In the genomic region with DNA sequence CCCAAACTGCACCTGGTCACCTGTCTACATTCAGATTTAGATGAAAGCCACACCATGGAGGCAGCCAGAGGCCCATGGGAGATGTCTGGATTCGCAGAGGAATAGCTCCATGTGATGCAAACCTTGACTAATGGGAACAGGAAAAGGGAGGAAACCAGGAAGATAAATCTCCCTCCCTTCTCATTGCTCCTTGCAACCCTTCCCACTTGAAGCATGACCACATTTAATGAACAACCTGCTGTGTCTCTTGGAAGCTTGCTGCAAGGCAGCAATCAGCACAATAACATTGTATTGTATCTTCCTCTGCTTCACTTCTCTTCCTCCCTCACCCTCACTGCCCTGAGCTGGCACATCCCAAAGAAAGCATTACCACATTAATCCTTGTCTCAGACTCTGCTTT, we compare ENCODE assay signal across 28 cellular contexts. TPM values are rescaled to one million over a fixed set of nuclear protein-coding genes. Genes with fewer than 3 reads are reported as not detected.
DNase-seq lines count a peak whose midpoint lies in the region; ATAC-seq, FAIRE-seq and TF ChIP-seq lines count a peak whose summit lies in the region.
"Had no signal": no experiment of that assay in that cellular context is flagged by ENCODE, and none has a peak within 500 bp of the region (broad histone marks: within the 10 kb centered on the region; RNA-seq: fewer than 3 reads in every experiment).

No MANE protein-coding gene starts in this region.

- no peak overlapping the region for H2AK5ac ChIP-seq in H1 (ENCODE audit: low read depth, low read length)

- H3K56ac ChIP-seq in H1 (replicated peaks; ENCODE audit: insufficient read length, low read depth, low read length) = no peak overlapping the region

- H2BK20ac ChIP-seq in H1 (ENCODE audit: low read length) = 0 out of 2 replicates have a peak overlapping the region, but pooled peaks have one; percentile 55

- no peak for TF ChIP-seq RAD21 in H1 (IDR thresholded peaks at IDR 0.05 in 1 of 2, conservative IDR thresholded peaks at IDR 0.05 in 1 of 2; ENCODE audit: low read depth in 2 of 2, low read length in 2 of 2)

- no peak overlapping the region for H2BK12ac ChIP-seq in H1 (ENCODE audit: low read depth, low read length)

- H4K5ac ChIP-seq in H1 (ENCODE audit: insufficient read length, low read depth, low read length) = no peak overlapping the region

- H3K4me2 ChIP-seq in H1 (ENCODE audit: insufficient read depth in 1 of 2, low read depth in 2 of 2, low read length in 2 of 2) = no peak overlapping the region
- H3K4me2 ChIP-seq: hepatocyte had no signal

- no peaks in the 10 kb centered on the region for H3K36me3 ChIP-seq in H1 (ENCODE audit: control insufficient read depth in 2 of 4, insufficient read depth in 4 of 4, low read length in 3 of 4)
- no peaks in the 10 kb centered on the region for H3K36me3 ChIP-seq in mucosa of descending colon (ENCODE audit: low read depth)
- H3K36me3 ChIP-seq: colonic mucosa had no signal

- no peak overlapping the region for H3K4ac ChIP-seq in H1 (replicated peaks; ENCODE audit: insufficient read length, low read depth, low read length)

- no peak overlapping the region for H2BK15ac ChIP-seq in H1 (ENCODE audit: low read length)

- no peaks in the 10 kb centered on the region for H3K79me1 ChIP-seq in H1 (ENCODE audit: low read depth, low read length)

- peak; percentile 39 for DNase-seq in AG10803 (ENCODE audit: low read depth)
- DNase-seq in M059J (ENCODE audit: low read depth) = peak; percentile 30
- DNase-seq in H1 (ENCODE audit: low read depth in 1 of 2, low spot score in 2 of 2) = no peak
- DNase-seq in mucosa of descending colon = no peak
- no peak for DNase-seq in HEK293T (ENCODE audit: extremely low spot score)
- DNase-seq in activated CD8-positive, alpha-beta memory T cell treated with anti-CD3 and anti-CD28 coated beads for 24 hours = no peak
- DNase-seq in dermis blood vessel endothelial cell = no peak
- no peak for DNase-seq in NK-92 treated with Interleukin-12 subunit alpha and Interleukin-12 subunit beta, amount 100 ng/mL, for 24 hours (lab: John Stamatoyannopoulos, UW)
- DNase-seq: activated CD4-positive, alpha-beta T cell treated with anti-CD3 and anti-CD28 coated beads for 4 hours; activated CD8-positive, alpha-beta memory T cell treated with anti-CD3 and anti-CD28 coated beads, Interleukin-2, amount 10 ng/mL, durations not matched to agents 7 days and 5 days; body of pancreas; CD4-positive, alpha-beta T cell; colonic mucosa; DMS153; endodermal cell; GDM1; H7; Kasumi-1; naive thymus-derived CD8-positive, alpha-beta T cell; NCI-H1092; NCI-H526 treated with DMSO at 0.1 percent for 48 hours; Right ventricle myocardium superior; T-cell had no signal

- H3K18ac ChIP-seq in H1 (ENCODE audit: extremely low read depth, low read length) = no peak overlapping the region

- H3K14ac ChIP-seq in H1 (ENCODE audit: insufficient read length) = no peak overlapping the region

- H4K91ac ChIP-seq in H1 (replicated peaks; ENCODE audit: insufficient read length, low read length) = no peak overlapping the region

- peak overlapping the region; percentile 28; the same call in 1 of the 2 replicates for H2AFZ ChIP-seq in H1 (ENCODE audit: low read length)
- H2AFZ ChIP-seq: hepatocyte, parathyroid adenoma had no signal

- H4K8ac ChIP-seq in H1 (ENCODE audit: extremely low read depth, insufficient read depth, low read length) = no peak overlapping the region

- FAIRE-seq in H1 (lab: Jason Lieb, UNC) = no peak

- H3K9ac ChIP-seq in H1 (replicated peaks in 1 of 4; ENCODE audit: extremely low read depth in 1 of 4, low read depth in 3 of 4, low read length in 3 of 4) = no peak overlapping the region
- H3K9ac ChIP-seq: parathyroid adenoma had no signal

- H3K79me2 ChIP-seq in H1 (ENCODE audit: control insufficient read depth in 1 of 2, insufficient read depth in 2 of 2, low read length in 2 of 2) = no peaks in the 10 kb centered on the region
- H3K79me2 ChIP-seq: hepatocyte, parathyroid adenoma had no signal

- H2BK5ac ChIP-seq in H1 (ENCODE audit: low read depth, low read length) = no peak overlapping the region

- no peak overlapping the region for H3K27ac ChIP-seq in H1 (ENCODE audit: low read depth, low read length)
- H3K27ac ChIP-seq: colonic mucosa, hepatocyte, parathyroid adenoma had no signal

- intact Hi-C loops in mucosa of descending colon (cut with DNase I, micrococcal nuclease) = no loop called here

- H3K27me3 ChIP-seq in H1 (replicated peaks in 1 of 4; ENCODE audit: control insufficient read depth in 3 of 4, extremely low read depth in 1 of 4, insufficient read depth in 3 of 4, low read length in 3 of 4) = peaks cover 0 to 4% (median 1%) of the 10 kb centered on the region in 4 experiments; a peak in 1 of 7 replicates
- H3K27me3 ChIP-seq: body of pancreas, colonic mucosa, hepatocyte had no signal

- POLR2A ChIA-PET in H1 (lab: Charles Lee; ENCODE audit: partially characterized antibody) (interaction anchor here (0.6 kb wide), 1 partner anchor 532 kb away, joined by 4 read pairs; no protein-coding TSS in a partner anchor), HEK293T (lab: Yijun Ruan, JAX) (no interaction called here)

- no peaks in the 10 kb centered on the region for H4K20me1 ChIP-seq in H1 (replicated peaks in 1 of 2; ENCODE audit: control insufficient read depth in 1 of 2, insufficient read depth in 2 of 2, low read length in 2 of 2)

- H3K4me1 ChIP-seq in H1 (replicated peaks in 1 of 4; ENCODE audit: control insufficient read depth in 3 of 4, insufficient read depth in 4 of 4, low read length in 3 of 4) (peaks cover 0 to 4% (median 2%) of the 10 kb centered on the region in 4 experiments; a peak in 2 of 7 replicates), mucosa of descending colon (ENCODE audit: low read depth) (peaks cover 4% of the 10 kb centered on the region)
- H3K4me1 ChIP-seq: colonic mucosa, parathyroid adenoma had no signal

- TF ChIP-seq EP300 in H1 (IDR thresholded peaks at IDR 0.05; ENCODE audit: borderline replicate concordance in 1 of 2, low read depth in 2 of 2, low read length in 2 of 2) = no peak

- CTCF ChIA-PET in H1 (lab: Charles Lee; ENCODE audit: partially characterized antibody) (interaction anchor here (0.7 to 1.6 kb wide), 3 partner anchors 27 to 163 kb away, joined by 3 to 4 read pairs (median 3); no protein-coding TSS in a partner anchor), HEK293T (lab: Yijun Ruan, JAX) (no interaction called here)

- H3K4me3 ChIP-seq in AG10803 (ENCODE audit: low read length) = no peak overlapping the region
- H3K4me3 ChIP-seq in H1 (ENCODE audit: extremely low read depth in 1 of 4, insufficient read depth in 2 of 4, low read depth in 3 of 4, low read length in 4 of 4) = no peak overlapping the region
- no peak overlapping the region for H3K4me3 ChIP-seq in mucosa of descending colon
- H3K4me3 ChIP-seq: body of pancreas, colonic mucosa, hepatocyte had no signal

- H2BK120ac ChIP-seq in H1 (replicated peaks; ENCODE audit: low read depth, low read length) = no peak overlapping the region

- TF ChIP-seq POLR2A in H1 (IDR thresholded peaks at IDR 0.05; ENCODE audit: control extremely low read depth in 1 of 2, low read depth in 2 of 2, low read length in 2 of 2) = no peak

- H3K23ac ChIP-seq in H1 (ENCODE audit: insufficient read length) = no peak overlapping the region

- H3K9me3 ChIP-seq in H1 (ENCODE audit: insufficient read depth in 2 of 2, low read depth in 1 of 2, low read length in 1 of 2) = no peaks in the 10 kb centered on the region
- H3K9me3 ChIP-seq in mucosa of descending colon = no peaks in the 10 kb centered on the region
- H3K9me3 ChIP-seq: body of pancreas, colonic mucosa had no signal

- no peak for TF ChIP-seq CTCF in AG10803 (conservative IDR thresholded peaks at IDR 0.05; ENCODE audit: low read length)
- no peak for TF ChIP-seq CTCF in H1 (IDR thresholded peaks at IDR 0.05; ENCODE audit: control extremely low read depth in 1 of 3, insufficient read depth in 1 of 3, low read depth in 1 of 3, low read length in 3 of 3)
- TF ChIP-seq CTCF in mucosa of descending colon (IDR thresholded peaks at IDR 0.05) = no peak

- WGBS in H1 (ENCODE audit: extremely low coverage in 1 of 2, insufficient coverage in 1 of 2, insufficient read length in 1 of 2, insufficient replicate concordance in 2 of 2, low coverage in 1 of 2, low lambda C conversion rate in 2 of 2, missing lambda C conversion rate in 1 of 2), 2 experiments = 86% methylated on average over 1 of the region's 1 CpG; no CpG with 5 or more reads in 1 of the 2 experiments

- peak; percentile 69 for ATAC-seq in mucosa of descending colon
- ATAC-seq: activated CD8-positive, alpha-beta memory T cell treated with anti-CD3 and anti-CD28 coated beads, Interleukin-2, amount 10 ng/mL, durations not matched to agents 7 days and 5 days; body of pancreas; naive thymus-derived CD8-positive, alpha-beta T cell; sciatic nerve; stimulated activated effector memory CD8-positive, alpha-beta T cell treated with anti-CD3 and anti-CD28 coated beads, Interleukin-12 subunit alpha, Interleukin-12 subunit beta, amount 100 ng/mL, for 72 hours; T-cell had no signal

- no peaks in the 10 kb centered on the region; the same call in 1 of the 2 replicates for H3K23me2 ChIP-seq in H1 (ENCODE audit: low read depth, low read length)

RNA-seq across cellular contexts. Expression of a gene that starts 42.5 kb away (rescaled TPM):
- 0.37 and 0.64 TPM in 2 replicates for total RNA-seq in M059J (2014; rRNA removed; shearing (Covaris generic))
- total RNA-seq in H1 (2021; fragmentation: NEBNext Ultra II Directional; extraction: Animal tissue kit (Norgen Biotek cat#: 25700)) = not detected in 2 replicates
- polyA plus RNA-seq in H1 (2011; rRNA removed) = not detected in 2 replicates
- polyA plus RNA-seq in H1 (2011; cell fraction: cytosol; rRNA removed) = not detected
- polyA plus RNA-seq in H1 (2011; cell fraction: nucleus; rRNA removed) = not detected
- polyA plus RNA-seq in H1 (2012, experiment 1 of 2) = not detected in 4 replicates
- polyA plus RNA-seq in H1 (2012, experiment 2 of 2) = not detected
- not detected for polyA plus RNA-seq in H1 (2013, experiment 1 of 2)
- not detected for polyA plus RNA-seq in H1 (2013, experiment 2 of 2)
- not detected in 2 replicates for polyA minus RNA-seq in H1 (2011; rRNA and poly(A)+ RNA removed)
- not detected for polyA minus RNA-seq in H1 (2011; cell fraction: cytosol; rRNA and poly(A)+ RNA removed)
- polyA minus RNA-seq in H1 (2011; cell fraction: nucleus; rRNA and poly(A)+ RNA removed) = not detected
- total RNA-seq in mucosa of descending colon (under 1 TPM in 1 of 3 donors, not detected in 2; 0.13 TPM), dermis blood vessel endothelial cell (not detected in 2 replicates)
- total RNA-seq: activated CD8-positive, alpha-beta memory T cell treated with anti-CD3 and anti-CD28 coated beads, Interleukin-2, amount 10 ng/mL, durations not matched to agents 7 days and 5 days; activated T-helper 1 cell treated with anti-CD3 and anti-CD28 coated beads, Interleukin-12 subunit alpha, Interleukin-12 subunit beta, Interleukin-2, Interleukin-4 antibody, amounts not matched to agents 30 ng/mL and 10 ng/mL and 1 ng/mL, durations not matched to agents 14 hours and 24 hours and 36 hours; body of pancreas; CD4-positive, alpha-beta T cell; colonic mucosa; endodermal cell; H7; hepatocyte; naive thymus-derived CD8-positive, alpha-beta T cell; Right ventricle myocardium superior; sciatic nerve; T-cell had no signal
- polyA plus RNA-seq: hepatocyte; naive thymus-derived CD8-positive, alpha-beta T cell had no signal

RNA-seq across cellular contexts. Expression of a gene that starts 44.8 kb away (rescaled TPM):
- total RNA-seq in M059J (2014; rRNA removed; shearing (Covaris generic)) = 2.1 and 5.1 TPM in 2 replicates
- 24.1 and 24.2 TPM in 2 replicates for total RNA-seq in H1 (2021; fragmentation: NEBNext Ultra II Directional; extraction: Animal tissue kit (Norgen Biotek cat#: 25700))
- polyA plus RNA-seq in H1 (2011; rRNA removed) = 20.2 and 34.5 TPM in 2 replicates
- polyA plus RNA-seq in H1 (2011; cell fraction: cytosol; rRNA removed) = 13.2 TPM
- polyA plus RNA-seq in H1 (2011; cell fraction: nucleus; rRNA removed) = 48.7 TPM
- polyA plus RNA-seq in H1 (2012, experiment 1 of 2) = 16.1 to 23.0 TPM (median 21.5 TPM) in 4 replicates
- 17.6 TPM for polyA plus RNA-seq in H1 (2012, experiment 2 of 2)
- polyA plus RNA-seq in H1 (2013, experiment 1 of 2) = 14.5 TPM
- 14.6 TPM for polyA plus RNA-seq in H1 (2013, experiment 2 of 2)
- 25.8 and 33.4 TPM in 2 replicates for polyA minus RNA-seq in H1 (2011; rRNA and poly(A)+ RNA removed)
- 17.4 TPM for polyA minus RNA-seq in H1 (2011; cell fraction: cytosol; rRNA and poly(A)+ RNA removed)
- polyA minus RNA-seq in H1 (2011; cell fraction: nucleus; rRNA and poly(A)+ RNA removed) = 23.0 TPM
- total RNA-seq in mucosa of descending colon (10 to 100 TPM; 21.1 to 52.5 (median 38.1) TPM), dermis blood vessel endothelial cell (0.23 TPM in 1 of 2 replicates, not detected in the other)
- polyA plus RNA-seq: naive thymus-derived CD8-positive, alpha-beta T cell had no signal

Comparison
In these comparisons a context has a peak if more than half of its experiments do, and no peak if none do; other contexts are left out.
1. DNase-seq: peak in AG10803 (single experiment) and M059J (single experiment); none in H1 (0 of 2), mucosa of descending colon (0 of 3), HEK293T (single experiment), activated CD8-positive, alpha-beta memory T cell treated with anti-CD3 and anti-CD28 coated beads for 24 hours (single experiment), dermis blood vessel endothelial cell (single experiment) and NK-92 treated with Interleukin-12 subunit alpha and Interleukin-12 subunit beta, amount 100 ng/mL, for 24 hours (single experiment).